In genomic region chrX:69137911-69138310, GRCh38 we compare ENCODE assay signal across 21 cellular contexts. TPM values are rescaled to one million over a fixed set of nuclear protein-coding genes. Genes with fewer than 3 reads are reported as not detected.
DNase-seq lines count a peak whose midpoint lies in the region; ATAC-seq and TF ChIP-seq lines count a peak whose summit lies in the region.
"Had no signal": no experiment of that assay in that cellular context is flagged by ENCODE, and none has a peak within 500 bp of the region (broad histone marks: within the 10 kb centered on the region; RNA-seq: fewer than 3 reads in every experiment).

No MANE protein-coding gene starts in this region.

- TF ChIP-seq CTCF in fibroblast of lung (conservative IDR thresholded peaks at IDR 0.05 in 1 of 2, IDR thresholded peaks at IDR 0.05 in 1 of 2; ENCODE audit: low read depth in 1 of 2, low read length in 2 of 2) (no peak), neural progenitor cell (IDR thresholded peaks at IDR 0.05) (no peak), thyroid gland (IDR thresholded peaks at IDR 0.05) (no peak)

- no peaks in the 10 kb centered on the region for H3K79me2 ChIP-seq in fibroblast of lung (ENCODE audit: control insufficient read depth, insufficient read depth, low read length)
- no peaks in the 10 kb centered on the region for H3K79me2 ChIP-seq in neural progenitor cell (ENCODE audit: low read depth)

- H3F3A ChIP-seq in neural progenitor cell (ENCODE audit: low read depth): peaks cover 40% of the 10 kb centered on the region

- no peaks in the 10 kb centered on the region for H3K36me3 Mint-ChIP-seq in neural progenitor cell
- H3K36me3 Mint-ChIP-seq: activated naive CD8-positive, alpha-beta T cell treated with anti-CD3 and anti-CD28 coated beads, Interleukin-2, amount 10 ng/mL, durations not matched to agents 7 days and 5 days; immature natural killer cell had no signal

- H3K9me3 Mint-ChIP-seq in neural progenitor cell: peaks cover 7% of the 10 kb centered on the region
- H3K9me3 Mint-ChIP-seq: activated CD4-positive, alpha-beta T cell treated with anti-CD3 and anti-CD28 coated beads, Interleukin-2, amount 10 ng/mL, durations not matched to agents 7 days and 5 days; activated naive CD8-positive, alpha-beta T cell treated with anti-CD3 and anti-CD28 coated beads, Interleukin-2, amount 10 ng/mL, durations not matched to agents 7 days and 5 days; activated T-cell treated with anti-CD3 and anti-CD28 coated beads, Interleukin-2, amount 50 U/mL, for 72 hours; central memory CD8-positive, alpha-beta T cell; immature natural killer cell had no signal

- TF ChIP-seq POLR2A in thyroid gland (IDR thresholded peaks at IDR 0.05): no peak

- H3K27me3 ChIP-seq in NT2/D1 (ENCODE audit: insufficient read depth, insufficient read length): no peaks in the 10 kb centered on the region
- peaks cover 2% of the 10 kb centered on the region for H3K27me3 ChIP-seq in fibroblast of lung (ENCODE audit: control insufficient read depth, insufficient read depth, low read length)
- H3K27me3 ChIP-seq in neural progenitor cell: no peaks in the 10 kb centered on the region
- no peaks in the 10 kb centered on the region for H3K27me3 ChIP-seq in thyroid gland
- H3K27me3 ChIP-seq in effector memory CD4-positive, alpha-beta T cell (replicated peaks; ENCODE audit: control insufficient read depth, insufficient read depth, low read length, poor library complexity, severe bottlenecking): no peaks in the 10 kb centered on the region
- H3K27me3 ChIP-seq: BE2C, gastrocnemius medialis, suprapubic skin had no signal

- H3K4me1 ChIP-seq in NT2/D1 (ENCODE audit: insufficient read depth, insufficient read length): peaks cover 17% of the 10 kb centered on the region
- peaks cover 4% of the 10 kb centered on the region for H3K4me1 ChIP-seq in fibroblast of lung (ENCODE audit: control insufficient read depth, extremely low read depth, insufficient read depth, low read length)
- peaks cover 37% of the 10 kb centered on the region for H3K4me1 ChIP-seq in neural progenitor cell
- H3K4me1 ChIP-seq in thyroid gland: peaks cover 0 to 23% of the 10 kb centered on the region in 2 donors
- no peaks in the 10 kb centered on the region for H3K4me1 ChIP-seq in effector memory CD4-positive, alpha-beta T cell (ENCODE audit: control insufficient read depth, insufficient read depth, low read length, poor library complexity, severe bottlenecking)
- H3K4me1 ChIP-seq: gastrocnemius medialis had no signal

- peaks cover 7% of the 10 kb centered on the region for H3K27me3 Mint-ChIP-seq in neural progenitor cell (ENCODE audit: insufficient read depth, low read depth)
- H3K27me3 Mint-ChIP-seq: central memory CD8-positive, alpha-beta T cell had no signal

- ATAC-seq in GM21515 (IDR thresholded peaks at IDR 0.05; ENCODE audit: unreplicated experiment): no peak
- ATAC-seq: activated T-cell treated with anti-CD3 and anti-CD28 coated beads, Interleukin-2, amount 50 U/mL, for 72 hours; gastrocnemius medialis had no signal

- peak overlapping the region; percentile 50 for H3K9ac ChIP-seq in NT2/D1 (ENCODE audit: insufficient read length, low read depth)
- no peak overlapping the region for H3K9ac ChIP-seq in fibroblast of lung (ENCODE audit: insufficient read depth, low read length)
- H3K9ac ChIP-seq in neural progenitor cell: no peak overlapping the region

- DNase-seq in NT2/D1 (ENCODE audit: low read depth, low spot score): no peak
- DNase-seq in fibroblast of lung (ENCODE audit: low read depth in 2 of 2): no peak
- DNase-seq in neural progenitor cell (ENCODE audit: low spot score): no peak
- peak in 1 of 2 donors; percentile 27 for DNase-seq in thyroid gland
- no peak for DNase-seq in effector memory CD4-positive, alpha-beta T cell
- no peak for DNase-seq in kidney glomerular epithelial cell (lab: John Stamatoyannopoulos, UW)
- no peak for DNase-seq in GDM1 (lab: John Stamatoyannopoulos, UW)
- DNase-seq: activated CD4-positive, alpha-beta T cell treated with anti-CD3 and anti-CD28 coated beads, Interleukin-2, amount 10 ng/mL, durations not matched to agents 7 days and 5 days; activated naive CD8-positive, alpha-beta T cell treated with anti-CD3 and anti-CD28 coated beads, Interleukin-2, amount 10 ng/mL, durations not matched to agents 7 days and 5 days; activated T-cell treated with anti-CD3 and anti-CD28 coated beads, Interleukin-2, amount 50 U/mL, for 72 hours; immature natural killer cell; Kasumi-1; NCI-H446; posterior cingulate gyrus had no signal

- H3K4me3 ChIP-seq in NT2/D1 (ENCODE audit: insufficient read length, low read depth) (no peak overlapping the region), fibroblast of lung (replicated peaks in 1 of 4; ENCODE audit: control extremely low read depth in 1 of 4, insufficient read depth in 1 of 4, low read depth in 3 of 4, low read length in 4 of 4) (no peak overlapping the region), neural progenitor cell (no peak overlapping the region), thyroid gland (replicated peaks in 1 of 3) (no peak overlapping the region)
- H3K4me3 ChIP-seq in effector memory CD4-positive, alpha-beta T cell (ENCODE audit: insufficient read depth, low read depth, low read length, poor library complexity, severe bottlenecking): no peak overlapping the region
- H3K4me3 ChIP-seq: SK-N-MC had no signal

- peak overlapping the region; percentile 5 for H3K27ac ChIP-seq in fibroblast of lung (ENCODE audit: insufficient read depth, low read length)
- peak overlapping the region; percentile 58 for H3K27ac ChIP-seq in neural progenitor cell
- peak overlapping the region; percentile 68 to 78 (median 73) for H3K27ac ChIP-seq in thyroid gland
- H3K27ac ChIP-seq in effector memory CD4-positive, alpha-beta T cell (ENCODE audit: insufficient read depth, low read length, poor library complexity, severe bottlenecking): no peak overlapping the region
- H3K27ac ChIP-seq: HL-60, SK-N-MC had no signal

- no peaks in the 10 kb centered on the region for H3K36me3 ChIP-seq in NT2/D1 (ENCODE audit: insufficient read depth, insufficient read length, low read length)
- no peaks in the 10 kb centered on the region for H3K36me3 ChIP-seq in fibroblast of lung (ENCODE audit: control insufficient read depth, insufficient read depth, low read length)
- H3K36me3 ChIP-seq in neural progenitor cell: no peaks in the 10 kb centered on the region
- no peaks in the 10 kb centered on the region for H3K36me3 ChIP-seq in thyroid gland
- no peaks in the 10 kb centered on the region for H3K36me3 ChIP-seq in effector memory CD4-positive, alpha-beta T cell (ENCODE audit: control insufficient read depth, insufficient read depth, low read length)
- H3K36me3 ChIP-seq: BE2C, gastrocnemius medialis, suprapubic skin had no signal

- H3K9me3 ChIP-seq in NT2/D1 (ENCODE audit: insufficient read depth, low read length): no peaks in the 10 kb centered on the region
- no peaks in the 10 kb centered on the region for H3K9me3 ChIP-seq in fibroblast of lung (ENCODE audit: control insufficient read depth, insufficient read depth, low read depth, low read length)
- no peaks in the 10 kb centered on the region for H3K9me3 ChIP-seq in neural progenitor cell (ENCODE audit: low read depth)
- H3K9me3 ChIP-seq in thyroid gland: no peaks in the 10 kb centered on the region
- H3K9me3 ChIP-seq in effector memory CD4-positive, alpha-beta T cell (ENCODE audit: control insufficient read depth, low read length): no peaks in the 10 kb centered on the region
- H3K9me3 ChIP-seq: BE2C, gastrocnemius medialis, suprapubic skin had no signal

- H4K20me1 ChIP-seq in fibroblast of lung (ENCODE audit: control insufficient read depth, extremely low read depth, insufficient read depth, low read length) (no peaks in the 10 kb centered on the region), neural progenitor cell (ENCODE audit: low read depth) (no peaks in the 10 kb centered on the region)

- H3K4me2 ChIP-seq in fibroblast of lung (ENCODE audit: extremely low read depth, insufficient read depth, low read length) (no peak overlapping the region), neural progenitor cell (no peak overlapping the region)

- H2AFZ ChIP-seq in fibroblast of lung (ENCODE audit: low read length) (no peak overlapping the region), neural progenitor cell (replicated peaks) (no peak overlapping the region)

- peak overlapping the region; percentile 46 for H3K4me3 Mint-ChIP-seq in neural progenitor cell
- H3K4me3 Mint-ChIP-seq: activated CD4-positive, alpha-beta T cell treated with anti-CD3 and anti-CD28 coated beads, Interleukin-2, amount 10 ng/mL, durations not matched to agents 7 days and 5 days; activated naive CD8-positive, alpha-beta T cell treated with anti-CD3 and anti-CD28 coated beads, Interleukin-2, amount 10 ng/mL, durations not matched to agents 7 days and 5 days; central memory CD8-positive, alpha-beta T cell had no signal

- intact Hi-C loops in thyroid gland (cut with DNase I): loop anchor here (10.0 kb wide), 1 partner anchor 313 kb away; the partner anchor contains the start of gene EFNB1

- H3K27ac Mint-ChIP-seq in neural progenitor cell: peak overlapping the region; percentile 100
- H3K27ac Mint-ChIP-seq: activated CD4-positive, alpha-beta T cell treated with anti-CD3 and anti-CD28 coated beads, Interleukin-2, amount 10 ng/mL, durations not matched to agents 7 days and 5 days; activated naive CD8-positive, alpha-beta T cell treated with anti-CD3 and anti-CD28 coated beads, Interleukin-2, amount 10 ng/mL, durations not matched to agents 7 days and 5 days; activated T-cell treated with anti-CD3 and anti-CD28 coated beads, Interleukin-2, amount 50 U/mL, for 72 hours; immature natural killer cell had no signal

- H3K4me1 Mint-ChIP-seq in neural progenitor cell: peaks cover 69% of the 10 kb centered on the region
- H3K4me1 Mint-ChIP-seq: activated CD4-positive, alpha-beta T cell treated with anti-CD3 and anti-CD28 coated beads, Interleukin-2, amount 10 ng/mL, durations not matched to agents 7 days and 5 days; activated naive CD8-positive, alpha-beta T cell treated with anti-CD3 and anti-CD28 coated beads, Interleukin-2, amount 10 ng/mL, durations not matched to agents 7 days and 5 days; central memory CD8-positive, alpha-beta T cell had no signal

- 28 to 43% methylated on average over 2 of the region's 3 CpGs for WGBS in thyroid gland, 2 donors

RNA-seq across cellular contexts. Expression of gene PJA1, which starts 27.3 kb away (rescaled TPM):
- total RNA-seq in fibroblast of lung: 28.2 and 28.5 TPM in 2 replicates
- polyA plus RNA-seq in fibroblast of lung: 17.2 and 24.7 TPM in 2 replicates
- polyA plus RNA-seq in fibroblast of lung (2012): 24.3 and 29.6 TPM in 2 replicates
- polyA minus RNA-seq in fibroblast of lung (ENCODE audit: low replicate concordance): 9.7 and 20.8 TPM in 2 replicates
- total RNA-seq in neural progenitor cell (ENCODE audit: low replicate concordance): 53.6 and 62.1 TPM in 2 replicates
- 10 to 100 TPM; 29.7 to 60.0 (median 50.1) TPM for total RNA-seq in thyroid gland
